9 cellular contexts compared by ENCODE assay signal in the genomic region with DNA sequence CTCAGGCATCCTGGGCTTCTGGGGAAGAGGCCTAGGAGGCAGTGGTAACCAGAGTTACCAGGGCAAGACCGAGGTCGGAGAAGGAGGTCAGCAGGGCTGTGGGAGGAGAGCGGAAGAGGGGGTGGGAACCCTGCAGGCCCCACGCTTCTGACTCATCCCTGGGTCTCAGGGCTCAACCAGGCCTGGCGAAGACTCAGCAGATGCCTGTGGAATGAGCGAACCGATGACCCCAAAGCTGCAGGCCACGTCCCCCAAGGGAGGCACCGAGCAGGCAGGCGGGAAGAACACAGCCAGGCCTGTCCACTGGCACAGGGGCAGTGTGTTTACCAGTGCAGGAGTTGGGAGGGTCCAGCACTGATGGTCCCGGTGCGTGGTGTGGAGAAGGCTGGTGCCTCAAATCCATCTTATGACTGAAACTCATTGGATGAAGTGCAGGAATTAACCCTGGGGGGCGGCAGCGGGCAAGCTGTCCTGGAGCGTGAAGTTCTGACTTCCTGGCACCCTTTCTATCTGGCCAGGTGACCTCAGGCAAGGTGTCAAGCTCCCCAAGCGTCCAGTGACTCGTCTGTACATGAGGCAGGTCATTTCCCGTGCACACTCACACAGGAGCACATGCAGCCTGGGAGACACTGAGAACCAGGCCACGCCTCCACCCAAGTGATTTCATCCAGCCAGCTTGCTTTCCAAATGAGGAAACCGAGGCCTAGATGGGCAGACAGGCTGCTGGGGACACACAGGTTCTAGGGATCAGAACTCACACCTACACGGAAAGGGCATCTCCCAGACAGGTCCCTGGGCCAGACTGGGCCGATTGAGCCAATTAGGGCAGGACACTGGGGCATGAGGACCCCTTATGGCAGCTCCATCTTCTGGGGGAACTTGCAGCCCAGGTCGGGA.
DNase-seq lines count a peak whose midpoint lies in the region; ATAC-seq and TF ChIP-seq lines count a peak whose summit lies in the region.
"Had no signal": no experiment of that assay in that cellular context is flagged by ENCODE, and none has a peak within 500 bp of the region (broad histone marks: within the 10 kb centered on the region; RNA-seq: fewer than 3 reads in every experiment).

No MANE protein-coding gene starts in this region.

- CTCF ChIA-PET in HCT116 (lab: Charles Lee): no interaction called here
- CTCF ChIA-PET in activated CD8-positive, alpha-beta memory T cell treated with anti-CD3 and anti-CD28 coated beads, Interleukin-2, amount 10 ng/mL, durations not matched to agents 7 days and 5 days (lab: Charles Lee): no interaction called here

- H3K9me3 Mint-ChIP-seq in activated CD8-positive, alpha-beta memory T cell treated with anti-CD3 and anti-CD28 coated beads, Interleukin-2, amount 10 ng/mL, durations not matched to agents 7 days and 5 days (ENCODE audit: low read depth): no peaks in the 10 kb centered on the region

- H3K36me3 ChIP-seq in HCT116 (ENCODE audit: control insufficient read depth in 1 of 2, insufficient read depth in 2 of 2, low read length in 2 of 2) (no peaks in the 10 kb centered on the region), right lobe of liver (no peaks in the 10 kb centered on the region), subcutaneous abdominal adipose tissue (ENCODE audit: control insufficient read depth in 5 of 5, insufficient read depth in 5 of 5, low read length in 5 of 5) (peaks cover 0 to 7% (median 0%) of the 10 kb centered on the region in 5 donors)

- H3K9me3 ChIP-seq in HCT116 (ENCODE audit: control insufficient read depth in 1 of 2, insufficient read depth in 1 of 2, low read depth in 1 of 2, low read length in 2 of 2) (no peaks in the 10 kb centered on the region), right lobe of liver (no peaks in the 10 kb centered on the region), subcutaneous abdominal adipose tissue (ENCODE audit: control insufficient read depth in 5 of 5, low read length in 5 of 5) (no peaks in the 10 kb centered on the region)

- H3K9ac ChIP-seq in HCT116 (ENCODE audit: low read length): no peak overlapping the region
- H3K9ac ChIP-seq in subcutaneous abdominal adipose tissue (ENCODE audit: low read length in 5 of 5): peak overlapping the region; percentile 6 to 89 (median 46)

- TF ChIP-seq POLR2A in HCT116 (IDR thresholded peaks at IDR 0.05; ENCODE audit: borderline replicate concordance, extremely low read depth, insufficient read depth, insufficient read length) (no peak), right lobe of liver (IDR thresholded peaks at IDR 0.05) (no peak)

- no peaks in the 10 kb centered on the region for H3K4me1 Mint-ChIP-seq in activated CD8-positive, alpha-beta memory T cell treated with anti-CD3 and anti-CD28 coated beads, Interleukin-2, amount 10 ng/mL, durations not matched to agents 7 days and 5 days

- H3K27me3 ChIP-seq in HCT116 (ENCODE audit: insufficient read depth, low read length) (no peaks in the 10 kb centered on the region), right lobe of liver (no peaks in the 10 kb centered on the region), subcutaneous abdominal adipose tissue (ENCODE audit: control insufficient read depth in 5 of 5, insufficient read depth in 4 of 5, low read length in 5 of 5) (peaks cover 0 to 5% (median 0%) of the 10 kb centered on the region in 5 donors)

- no peak for TF ChIP-seq CTCF in HCT116 (IDR thresholded peaks at IDR 0.05 in 2 of 3, conservative IDR thresholded peaks at IDR 0.05 in 1 of 3; ENCODE audit: borderline replicate concordance in 1 of 3, insufficient read depth in 1 of 3, low read depth in 2 of 3, low read length in 2 of 3)
- no peak for TF ChIP-seq CTCF in coronary artery (IDR thresholded peaks at IDR 0.05)
- no peak for TF ChIP-seq CTCF in right lobe of liver (IDR thresholded peaks at IDR 0.05)

- RAD21 ChIA-PET in HCT116 (lab: Charles Lee; ENCODE audit: low non-redundant PET in 1 of 2, low total read pairs in 2 of 2, uncharacterized antibody in 2 of 2, unreplicated experiment in 2 of 2): no interaction called here

- DNase-seq in HCT116 (ENCODE audit: low read depth, low spot score) (no peak), coronary artery (ENCODE audit: low spot score) (peak; percentile 97), right lobe of liver (peak in 1 of 3 donors; percentile 55), putamen (ENCODE audit: low spot score) (no peak), NCI-H2196 (lab: John Stamatoyannopoulos, UW; ENCODE audit: unreplicated experiment) (no peak)
- DNase-seq in effector CD4-positive, alpha-beta T cell: no peak
- DNase-seq in activated CD8-positive, alpha-beta memory T cell treated with anti-CD3 and anti-CD28 coated beads, Interleukin-2, amount 10 ng/mL, durations not matched to agents 7 days and 5 days: no peak
- DNase-seq: SHP77 had no signal

- H3K27ac Mint-ChIP-seq in activated CD8-positive, alpha-beta memory T cell treated with anti-CD3 and anti-CD28 coated beads, Interleukin-2, amount 10 ng/mL, durations not matched to agents 7 days and 5 days: no peak overlapping the region

- H3K27ac ChIP-seq in HCT116 (ENCODE audit: low read depth, low read length) (no peak overlapping the region), coronary artery (peak overlapping the region; percentile 87 to 93), right lobe of liver (peak overlapping the region in 1 of 3 donors; percentile 54), subcutaneous abdominal adipose tissue (ENCODE audit: low read depth, low read length) (peak overlapping the region; percentile 93)

- 74% methylated on average over 11 of the region's 23 CpGs for WGBS in right lobe of liver (ENCODE audit: insufficient coverage, low coverage, low lambda C conversion rate, missing lambda C conversion rate)

- no peaks in the 10 kb centered on the region for H3K27me3 Mint-ChIP-seq in activated CD8-positive, alpha-beta memory T cell treated with anti-CD3 and anti-CD28 coated beads, Interleukin-2, amount 10 ng/mL, durations not matched to agents 7 days and 5 days

- H3K4me3 Mint-ChIP-seq in activated CD8-positive, alpha-beta memory T cell treated with anti-CD3 and anti-CD28 coated beads, Interleukin-2, amount 10 ng/mL, durations not matched to agents 7 days and 5 days: no peak overlapping the region

- H3K9me2 ChIP-seq in HCT116 (ENCODE audit: insufficient read depth): no peaks in the 10 kb centered on the region

- no peaks in the 10 kb centered on the region for H3K36me3 Mint-ChIP-seq in activated CD8-positive, alpha-beta memory T cell treated with anti-CD3 and anti-CD28 coated beads, Interleukin-2, amount 10 ng/mL, durations not matched to agents 7 days and 5 days

- H4K20me1 ChIP-seq in HCT116 (ENCODE audit: insufficient read depth): no peaks in the 10 kb centered on the region

- peak overlapping the region; percentile 12; the same call in 1 of the 2 replicates for H3K4me2 ChIP-seq in HCT116 (ENCODE audit: low read length)

- intact Hi-C loops in HCT116 (cut with micrococcal nuclease) (no loop called here), right lobe of liver (cut with DNase I) (no loop called here)

- no peak for TF ChIP-seq RAD21 in HCT116 (IDR thresholded peaks at IDR 0.05; ENCODE audit: low read depth)

- H3K4me3 ChIP-seq in HCT116 (replicated peaks in 1 of 2; ENCODE audit: low read depth in 1 of 2, low read length in 2 of 2) (no peak overlapping the region), coronary artery (peak overlapping the region; percentile 39), right lobe of liver (no peak overlapping the region), subcutaneous abdominal adipose tissue (ENCODE audit: low read depth in 1 of 5, low read length in 5 of 5) (no peak overlapping the region)

- POLR2A ChIA-PET in HCT116 (lab: Charles Lee): no interaction called here

- ATAC-seq in HCT116 (no peak), right lobe of liver (peak; percentile 40 to 64 (median 54))
- ATAC-seq in activated CD8-positive, alpha-beta memory T cell treated with anti-CD3 and anti-CD28 coated beads, Interleukin-2, amount 10 ng/mL, durations not matched to agents 7 days and 5 days: no peak

- H3K79me2 ChIP-seq in HCT116 (ENCODE audit: insufficient read depth, low read length): no peaks in the 10 kb centered on the region

- H3K4me1 ChIP-seq in HCT116 (ENCODE audit: control insufficient read depth in 1 of 2, insufficient read depth in 2 of 2, low read length in 2 of 2) (peaks cover 0 to 13% of the 10 kb centered on the region in 2 experiments; a peak in 2 of 4 replicates), right lobe of liver (no peaks in the 10 kb centered on the region), subcutaneous abdominal adipose tissue (ENCODE audit: control insufficient read depth in 5 of 5, insufficient read depth in 5 of 5, low read length in 5 of 5) (peaks cover 22 to 85% (median 70%) of the 10 kb centered on the region in 5 donors)

- H2AFZ ChIP-seq in HCT116 (ENCODE audit: low read depth, low read length, poor library complexity, severe bottlenecking): no peak overlapping the region

- BruUV-seq in HCT116 (replicated peaks; lab: Mats Ljungman, UMichigan): no TSS peak

TF ChIP-seq in HCT116, 20 proteins besides CTCF, POLR2A, EP300 and RAD21 (continues in another document):
- no peak for TF ChIP-seq POLR2AphosphoS5 (IDR thresholded peaks at IDR 0.05; ENCODE audit: low read depth, low read length)
- TF ChIP-seq ELF1 (IDR thresholded peaks at IDR 0.05; ENCODE audit: borderline replicate concordance, low read depth): no peak
- no peak for TF ChIP-seq SIN3A (IDR thresholded peaks at IDR 0.05; ENCODE audit: low read depth)
- no peak for TF ChIP-seq SRF (IDR thresholded peaks at IDR 0.05; ENCODE audit: low read depth)
- no peak for TF ChIP-seq ZNF274 (IDR thresholded peaks at IDR 0.05; ENCODE audit: low read depth, low read length)
- no peak for TF ChIP-seq EZH2 (IDR thresholded peaks at IDR 0.05)
- no peak for TF ChIP-seq TCF7L2 (IDR thresholded peaks at IDR 0.05; ENCODE audit: borderline replicate concordance, extremely low read depth, insufficient read depth, insufficient read length)
- TF ChIP-seq YY1 (IDR thresholded peaks at IDR 0.05; ENCODE audit: extremely low read depth, insufficient replicate concordance, low read depth, low read length): no peak
- TF ChIP-seq, protein P1, sequence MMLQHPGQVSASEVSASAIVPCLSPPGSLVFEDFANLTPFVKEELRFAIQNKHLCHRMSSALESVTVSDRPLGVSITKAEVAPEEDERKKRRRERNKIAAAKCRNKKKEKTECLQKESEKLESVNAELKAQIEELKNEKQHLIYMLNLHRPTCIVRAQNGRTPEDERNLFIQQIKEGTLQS (IDR thresholded peaks at IDR 0.05): no peak

Comparison
In these comparisons a context has a peak if more than half of its experiments do, and no peak if none do; other contexts are left out.
1. ATAC-seq: peak in right lobe of liver (4 of 4); none in HCT116 (single experiment) and activated CD8-positive, alpha-beta memory T cell treated with anti-CD3 and anti-CD28 coated beads, Interleukin-2, amount 10 ng/mL, durations not matched to agents 7 days and 5 days (single experiment).